Comparison of ENCODE assay signal across 18 cellular contexts in genomic region chr4:148787831-148788477, GRCh38.
DNase-seq lines count a peak whose midpoint lies in the region; ATAC-seq and TF ChIP-seq lines count a peak whose summit lies in the region.
"Had no signal": no experiment of that assay in that cellular context is flagged by ENCODE, and none has a peak within 500 bp of the region (broad histone marks: within the 10 kb centered on the region; RNA-seq: fewer than 3 reads in every experiment).

No MANE protein-coding gene starts in this region.

- POLR2A ChIA-PET in HEK293 (lab: Yijun Ruan, JAX) (no interaction called here), WTC11 (lab: Charles Lee) (interaction anchor here (0.7 kb wide), 1 partner anchor 966 kb away, joined by 3 read pairs; no protein-coding TSS in a partner anchor)

- H3K27ac ChIP-seq in HEK293 (ENCODE audit: extremely low read depth, low read depth, low read length) (peak overlapping the region; percentile 16; the same call in 1 of the 2 replicates), heart left ventricle (peak overlapping the region in 1 of 12 donors; percentile 44), prostate gland (no peak overlapping the region)
- H3K27ac ChIP-seq: esophagus squamous epithelium, sigmoid colon had no signal

- H3K4me3 ChIP-seq in HEK293 (ENCODE audit: low read depth, low read length): no peak overlapping the region
- H3K4me3 ChIP-seq in heart left ventricle: no peak overlapping the region
- H3K4me3 ChIP-seq in prostate gland: no peak overlapping the region
- H3K4me3 ChIP-seq: esophagus squamous epithelium, sigmoid colon had no signal

- TF ChIP-seq POLR2A in heart left ventricle (IDR thresholded peaks at IDR 0.05) (no peak), prostate gland (IDR thresholded peaks at IDR 0.05) (no peak)

- CTCF ChIA-PET in HEK293 (lab: Yijun Ruan, JAX): interaction anchor here (0.6 kb wide), 1 partner anchor 1419 kb away, joined by 3 read pairs; no protein-coding TSS in a partner anchor
- CTCF ChIA-PET in WTC11 (lab: Charles Lee): no interaction called here
- CTCF ChIA-PET in activated CD8-positive, alpha-beta memory T cell treated with anti-CD3 and anti-CD28 coated beads, Interleukin-2, amount 10 ng/mL, durations not matched to agents 7 days and 5 days (lab: Charles Lee): no interaction called here

- TF ChIP-seq CTCF in HEK293 (tag by site-specific recombination; IDR thresholded peaks at IDR 0.05) (no peak), WTC11 (IDR thresholded peaks at IDR 0.05) (no peak), heart left ventricle (IDR thresholded peaks at IDR 0.05) (no peak), prostate gland (IDR thresholded peaks at IDR 0.05) (peak in 1 of 4 experiments; percentile 1), progenitor cell of endocrine pancreas (IDR thresholded peaks at IDR 0.05; ENCODE audit: unreplicated experiment) (no peak)

- no peaks in the 10 kb centered on the region for H3K27me3 Mint-ChIP-seq in WTC11 (ENCODE audit: low read depth)
- no peaks in the 10 kb centered on the region for H3K27me3 Mint-ChIP-seq in progenitor cell of endocrine pancreas
- H3K27me3 Mint-ChIP-seq in activated CD8-positive, alpha-beta memory T cell treated with anti-CD3 and anti-CD28 coated beads, Interleukin-2, amount 10 ng/mL, durations not matched to agents 7 days and 5 days: peaks cover 2% of the 10 kb centered on the region
- H3K27me3 Mint-ChIP-seq: activated CD8-positive, alpha-beta T cell treated with anti-CD3 and anti-CD28 coated beads for 36 hours; IgD-negative memory B cell had no signal

- H3K9me3 Mint-ChIP-seq in WTC11 (no peaks in the 10 kb centered on the region), progenitor cell of endocrine pancreas (ENCODE audit: low read depth) (no peaks in the 10 kb centered on the region)
- peaks cover 1% of the 10 kb centered on the region for H3K9me3 Mint-ChIP-seq in activated CD8-positive, alpha-beta memory T cell treated with anti-CD3 and anti-CD28 coated beads, Interleukin-2, amount 10 ng/mL, durations not matched to agents 7 days and 5 days (ENCODE audit: low read depth)
- H3K9me3 Mint-ChIP-seq: activated CD8-positive, alpha-beta T cell treated with anti-CD3 and anti-CD28 coated beads for 36 hours had no signal

- no peaks in the 10 kb centered on the region for H3K36me3 Mint-ChIP-seq in WTC11
- no peaks in the 10 kb centered on the region for H3K36me3 Mint-ChIP-seq in progenitor cell of endocrine pancreas (ENCODE audit: insufficient read depth)
- H3K36me3 Mint-ChIP-seq in activated CD8-positive, alpha-beta memory T cell treated with anti-CD3 and anti-CD28 coated beads, Interleukin-2, amount 10 ng/mL, durations not matched to agents 7 days and 5 days: no peaks in the 10 kb centered on the region
- H3K36me3 Mint-ChIP-seq: IgD-negative memory B cell; immature natural killer cell; naive thymus-derived CD4-positive, alpha-beta T cell had no signal

- H3K4me1 ChIP-seq in HEK293 (ENCODE audit: control insufficient read depth, insufficient read depth, low read length) (peaks cover 8% of the 10 kb centered on the region), heart left ventricle (peaks cover 0 to 14% (median 0%) of the 10 kb centered on the region in 12 donors), prostate gland (replicated peaks) (peaks cover 3% of the 10 kb centered on the region)
- H3K4me1 ChIP-seq: esophagus squamous epithelium had no signal

- H3K4me1 Mint-ChIP-seq in WTC11 (peaks cover 24% of the 10 kb centered on the region), progenitor cell of endocrine pancreas (ENCODE audit: low read depth) (peaks cover 6% of the 10 kb centered on the region)
- no peaks in the 10 kb centered on the region for H3K4me1 Mint-ChIP-seq in activated CD8-positive, alpha-beta memory T cell treated with anti-CD3 and anti-CD28 coated beads, Interleukin-2, amount 10 ng/mL, durations not matched to agents 7 days and 5 days
- H3K4me1 Mint-ChIP-seq: IgD-negative memory B cell; immature natural killer cell; naive thymus-derived CD4-positive, alpha-beta T cell had no signal

- intact Hi-C loops in heart left ventricle (cut with DNase I) (no loop called here), prostate gland (cut with DNase I) (no loop called here)

- H3K9me3 ChIP-seq in HEK293 (ENCODE audit: control insufficient read depth, insufficient read depth, low read depth, low read length) (no peaks in the 10 kb centered on the region), heart left ventricle (no peaks in the 10 kb centered on the region), prostate gland (no peaks in the 10 kb centered on the region)
- H3K9me3 ChIP-seq: esophagus squamous epithelium, sigmoid colon had no signal

- H3K27me3 ChIP-seq in heart left ventricle (no peaks in the 10 kb centered on the region), prostate gland (replicated peaks; ENCODE audit: insufficient read depth) (no peaks in the 10 kb centered on the region)
- H3K27me3 ChIP-seq: esophagus squamous epithelium, sigmoid colon had no signal

- peak overlapping the region; percentile 74; the same call in 1 of the 2 replicates for H3K27ac Mint-ChIP-seq in WTC11
- no peak overlapping the region for H3K27ac Mint-ChIP-seq in progenitor cell of endocrine pancreas
- no peak overlapping the region for H3K27ac Mint-ChIP-seq in activated CD8-positive, alpha-beta memory T cell treated with anti-CD3 and anti-CD28 coated beads, Interleukin-2, amount 10 ng/mL, durations not matched to agents 7 days and 5 days
- H3K27ac Mint-ChIP-seq: activated CD8-positive, alpha-beta T cell treated with anti-CD3 and anti-CD28 coated beads for 36 hours; IgD-negative memory B cell; immature natural killer cell; naive thymus-derived CD4-positive, alpha-beta T cell had no signal

- 30 to 39% (median 31%) methylated on average over 2 of the region's 2 CpGs for WGBS in heart left ventricle, 4 donors
- WGBS in prostate gland: 29% methylated on average over 2 of the region's 2 CpGs

- no peak overlapping the region for H3K4me3 Mint-ChIP-seq in WTC11
- H3K4me3 Mint-ChIP-seq in progenitor cell of endocrine pancreas (ENCODE audit: low read depth): no peak overlapping the region
- no peak overlapping the region for H3K4me3 Mint-ChIP-seq in activated CD8-positive, alpha-beta memory T cell treated with anti-CD3 and anti-CD28 coated beads, Interleukin-2, amount 10 ng/mL, durations not matched to agents 7 days and 5 days
- H3K4me3 Mint-ChIP-seq: activated CD8-positive, alpha-beta T cell treated with anti-CD3 and anti-CD28 coated beads for 36 hours; IgD-negative memory B cell; immature natural killer cell; naive thymus-derived CD4-positive, alpha-beta T cell had no signal

- peak; percentile 46; the same call in 1 of the 2 replicates for ATAC-seq in WTC11
- ATAC-seq in heart left ventricle: peak; percentile 83 to 95 (median 91)
- ATAC-seq in HG02870 (IDR thresholded peaks at IDR 0.05; ENCODE audit: unreplicated experiment): no peak
- no peak for ATAC-seq in activated CD8-positive, alpha-beta memory T cell treated with anti-CD3 and anti-CD28 coated beads, Interleukin-2, amount 10 ng/mL, durations not matched to agents 7 days and 5 days
- ATAC-seq: activated CD8-positive, alpha-beta T cell treated with anti-CD3 and anti-CD28 coated beads for 36 hours; naive thymus-derived CD4-positive, alpha-beta T cell had no signal

- H3K36me3 ChIP-seq in HEK293 (ENCODE audit: control insufficient read depth in 2 of 2, insufficient read depth in 1 of 2, low read length in 2 of 2) (no peaks in the 10 kb centered on the region), heart left ventricle (no peaks in the 10 kb centered on the region), prostate gland (no peaks in the 10 kb centered on the region)
- H3K36me3 ChIP-seq: esophagus squamous epithelium, sigmoid colon had no signal

- DNase-seq in WTC11 (ENCODE audit: low spot score) (no peak), heart left ventricle (peak in 1 of 5 donors; percentile 20), prostate gland (ENCODE audit: low spot score) (peak; percentile 37), progenitor cell of endocrine pancreas (ENCODE audit: low spot score, unreplicated experiment) (no peak), activated gamma-delta T cell treated with Interleukin-2 at 50 U/mL for 16 hours (no peak)
- DNase-seq in activated CD8-positive, alpha-beta memory T cell treated with anti-CD3 and anti-CD28 coated beads, Interleukin-2, amount 10 ng/mL, durations not matched to agents 7 days and 5 days: no peak
- DNase-seq: activated CD8-positive, alpha-beta T cell treated with anti-CD3 and anti-CD28 coated beads for 36 hours; activated effector memory CD4-positive, alpha-beta T cell treated with anti-CD3 and anti-CD28 coated beads, Interleukin-2, amount 50 U/mL, for 16 hours; esophagus squamous epithelium; immature natural killer cell; naive thymus-derived CD4-positive, alpha-beta T cell; NCI-H146; SHP77 treated with DMSO at 0.1 percent for 48 hours; sigmoid colon; T1000 had no signal

TF ChIP-seq in HEK293, 187 proteins besides CTCF, POLR2A, EP300 and RAD21 (continues in another document):
- TF ChIP-seq SP3 (tag by site-specific recombination; IDR thresholded peaks at IDR 0.05) (no peak), FEZF1 (tag by site-specific recombination; IDR thresholded peaks at IDR 0.05) (peak; percentile 76), ZNF549 (tag by site-specific recombination; IDR thresholded peaks at IDR 0.05) (0 out of 2 replicates have a peak, but pooled peaks have one; percentile 39), ZNF366 (tag by site-specific recombination; conservative IDR thresholded peaks at IDR 0.05) (0 out of 2 replicates have a peak, but pooled peaks have one; percentile 14), ZNF701 (tag by site-specific recombination; IDR thresholded peaks at IDR 0.05) (no peak)

TF ChIP-seq in WTC11, 78 proteins besides CTCF, POLR2A, EP300 and RAD21 (continues in another document):
- no peak for TF ChIP-seq ERG (CRISPR knock-in tag; IDR thresholded peaks at IDR 0.05)
- no peak for TF ChIP-seq E2F4 (CRISPR knock-in tag; IDR thresholded peaks at IDR 0.05; ENCODE audit: borderline replicate concordance, low read depth)

Comparison
In these comparisons a context has a peak if more than half of its experiments do, and no peak if none do; other contexts are left out.
1. ATAC-seq: peak in WTC11 (single experiment) and heart left ventricle (4 of 4); none in HG02870 (single experiment) and activated CD8-positive, alpha-beta memory T cell treated with anti-CD3 and anti-CD28 coated beads, Interleukin-2, amount 10 ng/mL, durations not matched to agents 7 days and 5 days (single experiment).